In the genomic region with DNA sequence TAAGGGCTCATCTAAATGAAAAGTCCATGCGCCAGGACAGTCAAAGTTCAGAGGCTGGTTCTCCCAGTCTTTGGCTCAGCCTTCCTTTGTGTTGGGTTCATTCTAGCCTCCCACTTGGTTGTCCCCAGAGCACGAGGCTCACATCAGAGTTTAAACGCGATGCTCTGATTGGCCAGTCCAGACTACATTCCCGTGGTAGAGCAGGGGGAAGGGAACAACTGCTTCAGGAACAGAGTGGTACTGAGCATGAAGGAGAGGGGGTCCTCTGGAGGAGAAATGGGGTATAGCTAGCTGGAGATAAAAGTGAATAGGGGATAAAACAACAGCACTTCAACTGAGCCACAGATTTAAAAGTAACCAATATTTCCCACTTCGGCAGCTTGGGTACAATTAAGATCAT, we compare ENCODE assay signal across 14 cellular contexts. TPM values are rescaled to one million over a fixed set of nuclear protein-coding genes. Genes with fewer than 3 reads are reported as not detected.
DNase-seq lines count a peak whose midpoint lies in the region; ATAC-seq, FAIRE-seq and TF ChIP-seq lines count a peak whose summit lies in the region.
"Had no signal": no experiment of that assay in that cellular context is flagged by ENCODE, and none has a peak within 500 bp of the region (broad histone marks: within the 10 kb centered on the region; RNA-seq: fewer than 3 reads in every experiment).

No MANE protein-coding gene starts in this region.

- FAIRE-seq in D721Med (lab: Jason Lieb, UNC) (no peak), small intestine (lab: Jason Lieb, UNC) (no peak)

- H3K27ac ChIP-seq in HCT116 (ENCODE audit: low read depth, low read length) = no peak overlapping the region
- no peak overlapping the region for H3K27ac ChIP-seq in SK-N-SH (ENCODE audit: low read depth in 2 of 2, low read length in 1 of 2)
- no peak overlapping the region for H3K27ac ChIP-seq in hepatocyte
- no peak overlapping the region for H3K27ac ChIP-seq in small intestine (ENCODE audit: low read depth in 1 of 2, low read length in 1 of 2)
- H3K27ac ChIP-seq: BLaER1 treated with 17β-estradiol and CSF1 and Interleukin-3, amounts not matched to agents 10 nM and 100 nM; body of pancreas; epithelial cell of prostate; psoas muscle; RWPE1 had no signal

- H4K20me1 ChIP-seq in HCT116 (ENCODE audit: insufficient read depth) (no peaks in the 10 kb centered on the region), SK-N-SH (ENCODE audit: insufficient read depth) (no peaks in the 10 kb centered on the region), hepatocyte (ENCODE audit: insufficient read depth, poor library complexity, severe bottlenecking) (no peaks in the 10 kb centered on the region)
- H4K20me1 ChIP-seq: BLaER1 treated with 17β-estradiol and CSF1 and Interleukin-3, amounts not matched to agents 10 nM and 100 nM had no signal

- H3K36me3 ChIP-seq in HCT116 (ENCODE audit: control insufficient read depth in 1 of 2, insufficient read depth in 2 of 2, low read length in 2 of 2) (no peaks in the 10 kb centered on the region), SK-N-SH (replicated peaks in 1 of 2; ENCODE audit: control insufficient read depth in 1 of 2, insufficient read depth in 2 of 2, low read length in 1 of 2) (no peaks in the 10 kb centered on the region), hepatocyte (replicated peaks; ENCODE audit: insufficient read depth, low read depth) (no peaks in the 10 kb centered on the region), small intestine (ENCODE audit: control insufficient read depth in 2 of 2, insufficient read depth in 2 of 2, low read length in 2 of 2) (no peaks in the 10 kb centered on the region)
- H3K36me3 ChIP-seq: BLaER1 treated with 17β-estradiol and CSF1 and Interleukin-3, amounts not matched to agents 10 nM and 100 nM had no signal

- peak; percentile 77 for ATAC-seq in HCT116
- ATAC-seq: body of pancreas, psoas muscle had no signal

- intact Hi-C loops in HCT116 (cut with micrococcal nuclease) = no loop called here

- H3F3A ChIP-seq in SK-N-SH (replicated peaks; ENCODE audit: insufficient read depth) = no peaks in the 10 kb centered on the region

- DNase-seq in D721Med (ENCODE audit: insufficient read length, low spot score) (no peak), HCT116 (ENCODE audit: low read depth, low spot score) (peak; percentile 13), SK-N-SH (peak; percentile 20), hepatocyte (ENCODE audit: low spot score) (no peak), small intestine (no peak), NCI-H510A (lab: John Stamatoyannopoulos, UW) (no peak), NCI-H1092 treated with DMSO at 0.1 percent for 48 hours (lab: John Stamatoyannopoulos, UW) (no peak), UCSD-AML1 (lab: John Stamatoyannopoulos, UW; ENCODE audit: unreplicated experiment) (no peak)
- DNase-seq: body of pancreas, NCI-H2081 treated with DMSO at 0.1 percent for 48 hours, psoas muscle had no signal

- H3K79me2 ChIP-seq in HCT116 (ENCODE audit: insufficient read depth, low read length) = no peaks in the 10 kb centered on the region
- no peaks in the 10 kb centered on the region for H3K79me2 ChIP-seq in SK-N-SH (ENCODE audit: insufficient read depth)
- no peaks in the 10 kb centered on the region for H3K79me2 ChIP-seq in hepatocyte

- H3K4me3 ChIP-seq in HCT116 (replicated peaks in 1 of 2; ENCODE audit: low read depth in 1 of 2, low read length in 2 of 2) (no peak overlapping the region), SK-N-SH (ENCODE audit: low read depth in 2 of 2, low read length in 1 of 2) (no peak overlapping the region), hepatocyte (no peak overlapping the region), small intestine (ENCODE audit: low read depth in 1 of 2, low read length in 2 of 2) (no peak overlapping the region)
- H3K4me3 ChIP-seq: BLaER1 treated with 17β-estradiol and CSF1 and Interleukin-3, amounts not matched to agents 10 nM and 100 nM; body of pancreas; psoas muscle had no signal

- CTCF ChIA-PET in HCT116 (lab: Charles Lee) (no interaction called here), SK-N-SH (lab: Yijun Ruan, JAX) (interaction anchor here (1.1 to 3.0 kb wide), 3 partner anchors 20 to 153 kb away, joined by 3 to 13 read pairs (median 3); no protein-coding TSS in a partner anchor)

- TF ChIP-seq POLR2A in HCT116 (IDR thresholded peaks at IDR 0.05; ENCODE audit: borderline replicate concordance, extremely low read depth, insufficient read depth, insufficient read length) = no peak

- WGBS in SK-N-SH (ENCODE audit: low lambda C conversion rate) = 74% methylated on average over 6 of the region's 6 CpGs
- 58% methylated on average over 6 of the region's 6 CpGs for WGBS in hepatocyte (ENCODE audit: low lambda C conversion rate, missing lambda C conversion rate)
- 66 to 70% (median 70%) methylated on average over 6 of the region's 6 CpGs for WGBS in small intestine, 3 donors

- H3K9ac ChIP-seq in HCT116 (ENCODE audit: low read length) (no peak overlapping the region), SK-N-SH (no peak overlapping the region)
- H3K9ac ChIP-seq: BLaER1 treated with 17β-estradiol and CSF1 and Interleukin-3, amounts not matched to agents 10 nM and 100 nM had no signal

- H3K9me2 ChIP-seq in HCT116 (ENCODE audit: insufficient read depth) (no peaks in the 10 kb centered on the region), SK-N-SH (no peaks in the 10 kb centered on the region), hepatocyte (replicated peaks; ENCODE audit: insufficient read depth) (no peaks in the 10 kb centered on the region)

- H2AFZ ChIP-seq in HCT116 (ENCODE audit: low read depth, low read length, poor library complexity, severe bottlenecking) = no peak overlapping the region
- H2AFZ ChIP-seq in SK-N-SH (ENCODE audit: low read depth) = no peak overlapping the region
- no peak overlapping the region for H2AFZ ChIP-seq in hepatocyte

- POLR2A ChIA-PET in HCT116 (lab: Charles Lee) (no interaction called here), SK-N-SH (lab: Yijun Ruan, JAX) (no interaction called here)

- H3K4me2 ChIP-seq in HCT116 (ENCODE audit: low read length) (no peak overlapping the region), SK-N-SH (no peak overlapping the region), hepatocyte (no peak overlapping the region)
- H3K4me2 ChIP-seq: BLaER1 treated with 17β-estradiol and CSF1 and Interleukin-3, amounts not matched to agents 10 nM and 100 nM had no signal

- BruUV-seq in HCT116 (replicated peaks; lab: Mats Ljungman, UMichigan) = no TSS peak

- RAD21 ChIA-PET in HCT116 (lab: Charles Lee; ENCODE audit: low non-redundant PET in 1 of 2, low total read pairs in 2 of 2, uncharacterized antibody in 2 of 2, unreplicated experiment in 2 of 2) = no interaction called here

- TF ChIP-seq CTCF in D721Med (IDR thresholded peaks at IDR 0.05; ENCODE audit: insufficient read depth, missing control alignments) (peak; percentile 20), HCT116 (IDR thresholded peaks at IDR 0.05 in 2 of 3, conservative IDR thresholded peaks at IDR 0.05 in 1 of 3; ENCODE audit: borderline replicate concordance in 1 of 3, insufficient read depth in 1 of 3, low read depth in 2 of 3, low read length in 2 of 3) (peak; percentile 22 to 53 (median 34); a peak in 4 of 6 replicates), SK-N-SH (IDR thresholded peaks at IDR 0.05) (peak; percentile 30; the same call in 1 of the 2 replicates), hepatocyte (IDR thresholded peaks at IDR 0.05; ENCODE audit: poor library complexity) (peak; percentile 6)

- H3K27me3 ChIP-seq in HCT116 (ENCODE audit: insufficient read depth, low read length) = no peaks in the 10 kb centered on the region
- no peaks in the 10 kb centered on the region for H3K27me3 ChIP-seq in SK-N-SH (ENCODE audit: insufficient read depth)
- H3K27me3 ChIP-seq in hepatocyte = no peaks in the 10 kb centered on the region
- H3K27me3 ChIP-seq in small intestine (ENCODE audit: control insufficient read depth in 2 of 2, insufficient read depth in 2 of 2, low read length in 2 of 2) = no peaks in the 10 kb centered on the region
- H3K27me3 ChIP-seq: BLaER1 treated with 17β-estradiol and CSF1 and Interleukin-3, amounts not matched to agents 10 nM and 100 nM; body of pancreas had no signal

- TF ChIP-seq RAD21 in HCT116 (IDR thresholded peaks at IDR 0.05; ENCODE audit: low read depth) = peak; percentile 57
- peak; percentile 23; the same call in 1 of the 2 replicates for TF ChIP-seq RAD21 in SK-N-SH (IDR thresholded peaks at IDR 0.05; ENCODE audit: low read length)

- H3K9me3 ChIP-seq in HCT116 (ENCODE audit: control insufficient read depth in 1 of 2, insufficient read depth in 1 of 2, low read depth in 1 of 2, low read length in 2 of 2) (no peaks in the 10 kb centered on the region), SK-N-SH (no peaks in the 10 kb centered on the region), hepatocyte (ENCODE audit: low read depth) (no peaks in the 10 kb centered on the region), small intestine (ENCODE audit: control insufficient read depth, low read depth) (no peaks in the 10 kb centered on the region)
- H3K9me3 ChIP-seq: BLaER1 treated with 17β-estradiol and CSF1 and Interleukin-3, amounts not matched to agents 10 nM and 100 nM; body of pancreas; psoas muscle had no signal

- no peak for TF ChIP-seq EP300 in SK-N-SH (IDR thresholded peaks at IDR 0.05; ENCODE audit: borderline replicate concordance in 1 of 2, low read depth in 1 of 2, low read length in 1 of 2)

- H3K4me1 ChIP-seq in HCT116 (ENCODE audit: control insufficient read depth in 1 of 2, insufficient read depth in 2 of 2, low read length in 2 of 2) (no peaks in the 10 kb centered on the region), SK-N-SH (ENCODE audit: control insufficient read depth in 1 of 2, insufficient read depth in 2 of 2, low read depth in 1 of 2, low read length in 1 of 2) (peaks cover 0 to 3% of the 10 kb centered on the region in 2 experiments; a peak in 1 of 4 replicates), hepatocyte (ENCODE audit: insufficient read depth) (peaks cover under 1% of the 10 kb centered on the region), small intestine (ENCODE audit: control insufficient read depth in 2 of 2, insufficient read depth in 1 of 2, low read depth in 1 of 2, low read length in 1 of 2) (no peaks in the 10 kb centered on the region)
- H3K4me1 ChIP-seq: body of pancreas, psoas muscle had no signal

TF ChIP-seq in SK-N-SH, 30 proteins besides CTCF, POLR2A, EP300 and RAD21 (continues in another document):
- no peak for TF ChIP-seq GATA2 (CRISPR knock-in tag; IDR thresholded peaks at IDR 0.05)

RNA-seq across cellular contexts. Expression of a gene that starts 32.2 kb away (rescaled TPM):
- 35.7 TPM for total RNA-seq in HCT116 (2021; ENCODE audit: unreplicated experiment)
- 26.6 and 26.7 TPM in 2 replicates for polyA plus RNA-seq in HCT116 (2012)
- 63.5 and 76.4 TPM in 2 replicates for polyA plus RNA-seq in SK-N-SH (2012; rRNA removed)
- polyA plus RNA-seq in SK-N-SH (2012; cell fraction: cytosol; rRNA removed) = 116 and 169 TPM in 2 replicates
- polyA plus RNA-seq in SK-N-SH (2012; cell fraction: nucleus; rRNA removed) = 15.0 and 24.7 TPM in 2 replicates
- total RNA-seq in hepatocyte = 119 and 120 TPM in 2 replicates
- polyA plus RNA-seq in hepatocyte = 149 and 168 TPM in 2 replicates
- polyA plus RNA-seq in small intestine = 10 to 100 TPM; 45.6 to 72.7 (median 60.4) TPM

RNA-seq across cellular contexts. Expression of a gene that starts 32.2 kb away (rescaled TPM):
- total RNA-seq in HCT116 (2021; ENCODE audit: unreplicated experiment) = 19.1 TPM
- polyA plus RNA-seq in HCT116 (2012) = 11.7 and 12.0 TPM in 2 replicates
- 6.0 and 6.3 TPM in 2 replicates for polyA plus RNA-seq in SK-N-SH (2012; rRNA removed)
- 9.8 and 14.6 TPM in 2 replicates for polyA plus RNA-seq in SK-N-SH (2012; cell fraction: cytosol; rRNA removed)
- polyA plus RNA-seq in SK-N-SH (2012; cell fraction: nucleus; rRNA removed) = 3.6 and 14.0 TPM in 2 replicates
- 16.3 and 237 TPM in 2 replicates for total RNA-seq in hepatocyte
- 15.8 and 19.7 TPM in 2 replicates for polyA plus RNA-seq in hepatocyte
- polyA plus RNA-seq in small intestine = 10 to 100 TPM; 10.3 to 13.9 (median 13.8) TPM

Comparison
In these comparisons a context has a peak if more than half of its experiments do, and no peak if none do; other contexts are left out.
1. DNase-seq: peak in HCT116 (single experiment) and SK-N-SH (single experiment); none in D721Med (single experiment), hepatocyte (single experiment), small intestine (single experiment), NCI-H510A (single experiment), NCI-H1092 treated with DMSO at 0.1 percent for 48 hours (single experiment) and UCSD-AML1 (single experiment).
2. Peak in every context shown above with its lines, with median percentiles within 50 percentile points of each other: CTCF ChIP-seq.